11 cellular contexts compared by ENCODE assay signal in the genomic region with DNA sequence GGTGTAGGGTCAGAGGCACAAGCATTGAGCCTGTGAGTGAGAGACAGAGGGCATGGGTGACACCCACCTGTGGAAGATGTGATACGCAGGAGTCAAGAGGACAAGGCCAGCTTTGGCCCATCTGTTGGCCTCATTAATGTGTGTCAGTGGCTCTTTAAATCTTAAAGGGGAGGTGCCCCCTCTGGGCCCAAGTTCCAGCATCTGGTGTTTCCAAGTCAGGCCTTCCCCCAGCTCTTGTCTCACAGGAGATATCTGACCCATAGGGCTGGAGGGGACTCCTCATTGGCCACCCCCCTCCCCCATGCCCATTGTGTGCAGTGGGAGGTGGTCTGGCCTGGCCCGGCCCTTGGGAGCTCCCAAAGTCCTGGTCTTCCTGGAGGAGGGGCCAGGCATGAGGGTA. TPM values are rescaled to one million over a fixed set of nuclear protein-coding genes. Genes with fewer than 3 reads are reported as not detected.
DNase-seq lines count a peak whose midpoint lies in the region.
"Had no signal": no experiment of that assay in that cellular context is flagged by ENCODE, and none has a peak within 500 bp of the region (broad histone marks: within the 10 kb centered on the region; RNA-seq: fewer than 3 reads in every experiment).

No MANE protein-coding gene starts in this region.

- peak overlapping the region in 10 of 11 experiments; percentile 23 to 91 (median 82); a peak in 17 of 22 replicates for H3K27ac ChIP-seq in BLaER1 treated with 17β-estradiol and CSF1 and Interleukin-3, amounts not matched to agents 10 nM and 100 nM
- H3K27ac ChIP-seq in cingulate gyrus (ENCODE audit: low read depth, low read length): peak overlapping the region; percentile 29

- H3K36me3 ChIP-seq in BLaER1 treated with 17β-estradiol and CSF1 and Interleukin-3, amounts not matched to agents 10 nM and 100 nM: peaks cover 65 to 79% (median 73%) of the 10 kb centered on the region in 11 experiments
- no peaks in the 10 kb centered on the region; the same call in 1 of the 2 replicates for H3K36me3 ChIP-seq in HAP-1 (replicated peaks)

- peak overlapping the region in 2 of 10 experiments; percentile 15 to 16; a peak in 2 of 20 replicates for H3K4me3 ChIP-seq in BLaER1 treated with 17β-estradiol and CSF1 and Interleukin-3, amounts not matched to agents 10 nM and 100 nM
- H3K4me3 ChIP-seq in HAP-1: no peak overlapping the region
- H3K4me3 ChIP-seq: colonic mucosa had no signal

- H3K4me2 ChIP-seq in BLaER1 treated with 17β-estradiol and CSF1 and Interleukin-3, amounts not matched to agents 10 nM and 100 nM: peak overlapping the region; percentile 78 to 99 (median 97)

- H3K27me3 ChIP-seq in BLaER1 treated with 17β-estradiol and CSF1 and Interleukin-3, amounts not matched to agents 10 nM and 100 nM: no peaks in the 10 kb centered on the region
- no peaks in the 10 kb centered on the region for H3K27me3 ChIP-seq in HAP-1 (ENCODE audit: low read depth)
- H3K27me3 ChIP-seq: colonic mucosa had no signal

- peak overlapping the region in 10 of 11 experiments; percentile 33 to 77 (median 74); a peak in 14 of 22 replicates for H3K9ac ChIP-seq in BLaER1 treated with 17β-estradiol and CSF1 and Interleukin-3, amounts not matched to agents 10 nM and 100 nM

- no peaks in the 10 kb centered on the region for H3K9me3 ChIP-seq in BLaER1 treated with 17β-estradiol and CSF1 and Interleukin-3, amounts not matched to agents 10 nM and 100 nM (replicated peaks in 1 of 11)
- no peaks in the 10 kb centered on the region for H3K9me3 ChIP-seq in HAP-1
- H3K9me3 ChIP-seq: colonic mucosa had no signal

- DNase-seq in MV-4-11 (lab: John Stamatoyannopoulos, UW) (peak; percentile 30), myocyte (ENCODE audit: low read depth) (peak; percentile 76), HAP-1 (ENCODE audit: low spot score in 2 of 2) (no peak), Kasumi-1 (lab: John Stamatoyannopoulos, UW) (no peak), NCI-H748 treated with DMSO at 0.1 percent for 48 hours (lab: John Stamatoyannopoulos, UW) (no peak), NCI-H1436 treated with DMSO at 0.1 percent for 48 hours (lab: John Stamatoyannopoulos, UW) (no peak)
- DNase-seq: colonic mucosa, DMS53, kidney glomerular epithelial cell had no signal

- peaks cover 0 to 82% (median 20%) of the 10 kb centered on the region in 11 experiments; a peak in 12 of 22 replicates for H4K20me1 ChIP-seq in BLaER1 treated with 17β-estradiol and CSF1 and Interleukin-3, amounts not matched to agents 10 nM and 100 nM

- H3K4me1 ChIP-seq in BLaER1 treated with 17β-estradiol and CSF1 and Interleukin-3, amounts not matched to agents 10 nM and 100 nM: peaks cover 48 to 81% (median 53%) of the 10 kb centered on the region in 10 experiments
- no peaks in the 10 kb centered on the region for H3K4me1 ChIP-seq in HAP-1
- H3K4me1 ChIP-seq: colonic mucosa had no signal

- in situ Hi-C loops in HAP-1 (cut with MboI; ENCODE audit: low sequenced_read_pairs): no loop called here

RNA-seq across cellular contexts. Expression of gene KCNK7, which starts 8.9 kb away (rescaled TPM):
- total RNA-seq in myocyte: not detected in 2 replicates
- 1.1 TPM for polyA plus RNA-seq in myocyte (2012)

RNA-seq across cellular contexts. Expression of gene EHBP1L1, which starts 10.8 kb away (rescaled TPM):
- 591 and 791 TPM in 2 replicates for total RNA-seq in myocyte
- polyA plus RNA-seq in myocyte (2012): 145 TPM

RNA-seq across cellular contexts. Expression of gene FAM89B, which starts 14.3 kb away (rescaled TPM):
- 91.7 and 116 TPM in 2 replicates for total RNA-seq in myocyte
- 62.1 TPM for polyA plus RNA-seq in myocyte (2012)

RNA-seq across cellular contexts. Expression of gene ZNRD2, which starts 16.4 kb away (rescaled TPM):
- 41.4 and 42.4 TPM in 2 replicates for total RNA-seq in myocyte
- 73.1 TPM for polyA plus RNA-seq in myocyte (2012)

RNA-seq across cellular contexts. Expression of gene MAP3K11, which starts 27.3 kb away (rescaled TPM):
- 30.9 and 32.7 TPM in 2 replicates for total RNA-seq in myocyte
- polyA plus RNA-seq in myocyte (2012): 34.9 TPM

Comparison
In these comparisons a context has a peak if more than half of its experiments do, and no peak if none do; other contexts are left out.
1. DNase-seq: peak in MV-4-11 (single experiment) and myocyte (single experiment); none in HAP-1 (0 of 2), Kasumi-1 (0 of 2), NCI-H748 treated with DMSO at 0.1 percent for 48 hours (single experiment) and NCI-H1436 treated with DMSO at 0.1 percent for 48 hours (single experiment).